In genomic region chr3:42651248-42652091, GRCh38 we compare ENCODE assay signal across 11 cellular contexts. TPM values are rescaled to one million over a fixed set of nuclear protein-coding genes. Genes with fewer than 3 reads are reported as not detected.
A peak's percentile ranks its signal among the peaks of the same experiment; 100 is the strongest.
DNase-seq lines count a peak whose midpoint lies in the region; ATAC-seq and TF ChIP-seq lines count a peak whose summit lies in the region.
"Had no signal": no experiment of that assay in that cellular context is flagged by ENCODE, and none has a peak within 500 bp of the region (broad histone marks: within the 10 kb centered on the region; RNA-seq: fewer than 3 reads in every experiment).

No MANE protein-coding gene starts in this region.

- intact Hi-C loops in vagina (cut with DNase I): no loop called here

- H3K27ac ChIP-seq in vagina: peak overlapping the region; percentile 96

- H3K27me3 Mint-ChIP-seq in stimulated activated naive CD8-positive, alpha-beta T cell treated with anti-CD3 and anti-CD28 coated beads, Interleukin-15, amount 100 ng/mL, for 72 hours: peaks cover 15% of the 10 kb centered on the region
- H3K27me3 Mint-ChIP-seq in brain: no peaks in the 10 kb centered on the region

- peaks cover 31% of the 10 kb centered on the region for H3K4me1 Mint-ChIP-seq in stimulated activated naive CD8-positive, alpha-beta T cell treated with anti-CD3 and anti-CD28 coated beads, Interleukin-15, amount 100 ng/mL, for 72 hours
- H3K4me1 Mint-ChIP-seq in brain: peaks cover 64% of the 10 kb centered on the region

- TF ChIP-seq CTCF in brain (conservative IDR thresholded peaks at IDR 0.05) (no peak), vagina (IDR thresholded peaks at IDR 0.05) (no peak)

- H3K27me3 ChIP-seq in vagina: no peaks in the 10 kb centered on the region

- H3K9me3 ChIP-seq in vagina: no peaks in the 10 kb centered on the region

- H3K36me3 Mint-ChIP-seq in brain: peaks cover 12% of the 10 kb centered on the region

- peaks cover 0 to 6% of the 10 kb centered on the region in 2 donors for H3K36me3 ChIP-seq in vagina

- H3K4me3 ChIP-seq in vagina: peak overlapping the region; percentile 71 to 98

- no peak for ATAC-seq in stimulated activated naive CD8-positive, alpha-beta T cell treated with anti-CD3 and anti-CD28 coated beads, Interleukin-15, amount 100 ng/mL, for 72 hours
- ATAC-seq in stimulated activated naive CD8-positive, alpha-beta T cell treated with anti-CD3 and anti-CD28 coated beads, Interleukin-15, Interleukin-2, amounts not matched to agents 100 U/mL and 50 U/mL, for 24 hours: no peak
- ATAC-seq in HG03439 (IDR thresholded peaks at IDR 0.05; ENCODE audit: unreplicated experiment): no peak

- peaks cover 61% of the 10 kb centered on the region for H3K4me1 ChIP-seq in vagina

- no peak for DNase-seq in stimulated activated naive CD8-positive, alpha-beta T cell treated with anti-CD3 and anti-CD28 coated beads, Interleukin-15, amount 100 ng/mL, for 72 hours
- no peak for DNase-seq in stimulated activated naive CD8-positive, alpha-beta T cell treated with anti-CD3 and anti-CD28 coated beads, Interleukin-15, Interleukin-2, amounts not matched to agents 100 U/mL and 50 U/mL, for 24 hours
- DNase-seq in kidney glomerular epithelial cell (lab: John Stamatoyannopoulos, UW): peak; percentile 53
- peak in 1 of 2 donors; percentile 85 for DNase-seq in vagina (ENCODE audit: extremely low spot score in 2 of 2)
- DNase-seq in DMS79 (lab: John Stamatoyannopoulos, UW): no peak
- no peak for DNase-seq in mesenteric fat pad (ENCODE audit: low spot score)
- DNase-seq: activated B cell treated with CpG ODN at 0.5 μM for 24 hours, DMS153 had no signal

- TF ChIP-seq POLR2A in vagina (IDR thresholded peaks at IDR 0.05): no peak

- H3K9me3 Mint-ChIP-seq in stimulated activated naive CD8-positive, alpha-beta T cell treated with anti-CD3 and anti-CD28 coated beads, Interleukin-15, amount 100 ng/mL, for 72 hours: no peaks in the 10 kb centered on the region
- H3K9me3 Mint-ChIP-seq in brain: no peaks in the 10 kb centered on the region
- H3K9me3 Mint-ChIP-seq: activated B cell treated with CpG ODN at 0.5 μM for 24 hours had no signal

- H3K27ac Mint-ChIP-seq in stimulated activated naive CD8-positive, alpha-beta T cell treated with anti-CD3 and anti-CD28 coated beads, Interleukin-15, amount 100 ng/mL, for 72 hours: peak overlapping the region; percentile 7 to 27
- peak overlapping the region; percentile 39 to 94 (median 78) for H3K27ac Mint-ChIP-seq in brain
- H3K27ac Mint-ChIP-seq: activated B cell treated with CpG ODN at 0.5 μM for 24 hours had no signal

- peak overlapping the region in 1 of 2 donors; percentile 16 for H3K4me3 Mint-ChIP-seq in stimulated activated naive CD8-positive, alpha-beta T cell treated with anti-CD3 and anti-CD28 coated beads, Interleukin-15, amount 100 ng/mL, for 72 hours
- peak overlapping the region; percentile 64 to 95 (median 91) for H3K4me3 Mint-ChIP-seq in brain
- H3K4me3 Mint-ChIP-seq: activated B cell treated with CpG ODN at 0.5 μM for 24 hours had no signal

RNA-seq across cellular contexts. Expression of gene ZBTB47, which starts 2.0 kb away (rescaled TPM):
- 25.6 TPM for polyA plus RNA-seq in brain (ENCODE audit: insufficient read depth, low read depth, low replicate concordance)
- total RNA-seq in vagina: 47.9 TPM
- total RNA-seq in mesenteric fat pad: 58.2 TPM

RNA-seq across cellular contexts. Expression of gene KLHL40, which starts 33.9 kb away (rescaled TPM):
- not detected for polyA plus RNA-seq in brain (ENCODE audit: insufficient read depth, low read depth, low replicate concordance)
- total RNA-seq in vagina (not detected), mesenteric fat pad (not detected)
- total RNA-seq: activated B cell treated with CpG ODN at 0.5 μM for 24 hours, pulmonary artery endothelial cell had no signal

RNA-seq across cellular contexts. Expression of gene NKTR, which starts 51.0 kb away (rescaled TPM):
- polyA plus RNA-seq in brain (ENCODE audit: insufficient read depth, low read depth, low replicate concordance): 4.6 TPM
- total RNA-seq in vagina: 128 TPM
- 80.6 TPM for total RNA-seq in mesenteric fat pad

RNA-seq across cellular contexts. Expression of gene HHATL, which starts 51.1 kb away (rescaled TPM):
- 85.1 TPM for polyA plus RNA-seq in brain (ENCODE audit: insufficient read depth, low read depth, low replicate concordance)
- total RNA-seq in vagina: not detected
- total RNA-seq in mesenteric fat pad: 0.48 TPM
- total RNA-seq: activated B cell treated with CpG ODN at 0.5 μM for 24 hours, pulmonary artery endothelial cell had no signal
